ENCODE assay signal across 30 cellular contexts in the genomic region with DNA sequence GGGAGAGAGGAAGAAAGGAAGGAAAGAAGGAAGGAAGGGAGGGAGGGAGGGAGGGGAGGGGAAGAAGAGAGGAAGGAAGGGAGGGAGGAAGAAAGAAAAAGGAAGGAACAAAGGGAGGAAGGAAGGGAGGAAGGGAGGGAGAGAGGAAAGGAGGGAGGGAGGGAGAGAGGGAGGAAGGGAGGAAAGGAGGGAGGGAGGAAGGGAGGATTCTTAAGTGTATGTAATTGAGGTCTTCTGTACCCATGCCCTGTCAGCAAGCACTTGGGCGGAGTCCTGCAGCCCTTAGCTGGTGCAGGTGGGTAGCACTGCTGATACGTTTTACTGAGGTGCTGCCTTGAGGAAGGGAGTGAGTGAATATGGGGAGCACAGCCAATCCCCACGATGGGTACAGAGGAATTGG. TPM values are rescaled to one million over a fixed set of nuclear protein-coding genes. Genes with fewer than 3 reads are reported as not detected.
"Had no signal": no experiment of that assay in that cellular context is flagged by ENCODE, and none has a peak within 500 bp of the region (broad histone marks: within the 10 kb centered on the region; RNA-seq: fewer than 3 reads in every experiment).

No MANE protein-coding gene starts in this region.

- H3K4me1 Mint-ChIP-seq: central memory CD8-positive, alpha-beta T cell; WTC11 had no signal

- H3K36me3 ChIP-seq: brain microvascular endothelial cell, esophagus muscularis mucosa, gastrocnemius medialis had no signal

- H3K36me3 Mint-ChIP-seq: activated naive CD4-positive, alpha-beta T cell treated with anti-CD3 and anti-CD28 coated beads, Interleukin-2, amount 10 ng/mL, durations not matched to agents 7 days and 5 days; activated naive CD4-positive, alpha-beta T cell treated with anti-CD3 and anti-CD28 coated beads, Interleukin-2, amount 50 U/mL, for 72 hours; WTC11 had no signal

- H3K27ac ChIP-seq: brain microvascular endothelial cell, esophagus muscularis mucosa, foreskin keratinocyte, gastrocnemius medialis, VCaP had no signal

- H3K27ac Mint-ChIP-seq: activated CD4-positive, alpha-beta memory T cell treated with anti-CD3 and anti-CD28 coated beads, Interleukin-2, amount 10 ng/mL, durations not matched to agents 7 days and 5 days; activated CD4-positive, alpha-beta T cell treated with anti-CD3 and anti-CD28 coated beads, Interleukin-2, amount 10 ng/mL, durations not matched to agents 7 days and 5 days; activated naive CD4-positive, alpha-beta T cell treated with anti-CD3 and anti-CD28 coated beads, Interleukin-2, amount 10 ng/mL, durations not matched to agents 7 days and 5 days; activated naive CD4-positive, alpha-beta T cell treated with anti-CD3 and anti-CD28 coated beads, Interleukin-2, amount 50 U/mL, for 72 hours; activated T-cell treated with anti-CD3 and anti-CD28 coated beads, Interleukin-2, amount 50 U/mL, for 24 hours; activated T-cell treated with anti-CD3 and anti-CD28 coated beads, Interleukin-2, amount 50 U/mL, for 72 hours; effector memory CD8-positive, alpha-beta T cell; WTC11 had no signal

- H3K4me3 Mint-ChIP-seq: activated CD4-positive, alpha-beta memory T cell treated with anti-CD3 and anti-CD28 coated beads, Interleukin-2, amount 10 ng/mL, durations not matched to agents 7 days and 5 days; activated CD4-positive, alpha-beta T cell treated with anti-CD3 and anti-CD28 coated beads, Interleukin-2, amount 10 ng/mL, durations not matched to agents 7 days and 5 days; activated naive CD4-positive, alpha-beta T cell treated with anti-CD3 and anti-CD28 coated beads, Interleukin-2, amount 10 ng/mL, durations not matched to agents 7 days and 5 days; activated T-cell treated with anti-CD3 and anti-CD28 coated beads, Interleukin-2, amount 50 U/mL, for 24 hours; activated T-cell treated with anti-CD3 and anti-CD28 coated beads, Interleukin-2, amount 50 U/mL, for 72 hours; central memory CD8-positive, alpha-beta T cell; effector memory CD8-positive, alpha-beta T cell; WTC11 had no signal

- H3K27me3 ChIP-seq: brain microvascular endothelial cell, esophagus muscularis mucosa, gastrocnemius medialis had no signal

- DNase-seq: activated CD4-positive, alpha-beta memory T cell treated with anti-CD3 and anti-CD28 coated beads, Interleukin-2, amount 10 ng/mL, durations not matched to agents 7 days and 5 days; activated CD4-positive, alpha-beta T cell treated with anti-CD3 and anti-CD28 coated beads for 1 hour; activated CD4-positive, alpha-beta T cell treated with anti-CD3 and anti-CD28 coated beads for 4 hours; activated CD4-positive, alpha-beta T cell treated with anti-CD3 and anti-CD28 coated beads, Interleukin-2, amount 10 ng/mL, durations not matched to agents 7 days and 5 days; activated CD4-positive, alpha-beta T cell treated with anti-CD3 and anti-CD28 coated beads, Interleukin-2, amount 50 U/mL, for 4 hours; activated CD8-positive, alpha-beta memory T cell treated with anti-CD3 and anti-CD28 coated beads, Interleukin-2, amount 50 U/mL, for 48 hours; activated gamma-delta T cell; activated naive CD4-positive, alpha-beta T cell; activated naive CD4-positive, alpha-beta T cell treated with anti-CD3 and anti-CD28 coated beads, Interleukin-2, amount 10 ng/mL, durations not matched to agents 7 days and 5 days; activated T-cell treated with anti-CD3 and anti-CD28 coated beads for 4 hours; activated T-cell treated with anti-CD3 and anti-CD28 coated beads, Interleukin-2, amount 50 U/mL, for 24 hours; activated T-cell treated with anti-CD3 and anti-CD28 coated beads, Interleukin-2, amount 50 U/mL, for 72 hours; amniotic stem cell; anterior cingulate cortex; brain microvascular endothelial cell; cortex of kidney; dermis blood vessel endothelial cell; effector CD4-positive, alpha-beta T cell; effector memory CD8-positive, alpha-beta T cell; erythroblast; foreskin keratinocyte; gastrocnemius medialis; glutamatergic neuron; T-helper 2 cell had no signal

- H3K9me3 Mint-ChIP-seq: activated CD4-positive, alpha-beta memory T cell treated with anti-CD3 and anti-CD28 coated beads, Interleukin-2, amount 10 ng/mL, durations not matched to agents 7 days and 5 days; activated CD4-positive, alpha-beta T cell treated with anti-CD3 and anti-CD28 coated beads, Interleukin-2, amount 10 ng/mL, durations not matched to agents 7 days and 5 days; activated naive CD4-positive, alpha-beta T cell treated with anti-CD3 and anti-CD28 coated beads, Interleukin-2, amount 10 ng/mL, durations not matched to agents 7 days and 5 days; activated naive CD4-positive, alpha-beta T cell treated with anti-CD3 and anti-CD28 coated beads, Interleukin-2, amount 50 U/mL, for 72 hours; activated T-cell treated with anti-CD3 and anti-CD28 coated beads, Interleukin-2, amount 50 U/mL, for 24 hours; activated T-cell treated with anti-CD3 and anti-CD28 coated beads, Interleukin-2, amount 50 U/mL, for 72 hours; central memory CD8-positive, alpha-beta T cell; effector memory CD8-positive, alpha-beta T cell had no signal

- H3K9me3 ChIP-seq: esophagus muscularis mucosa, gastrocnemius medialis had no signal

- H3K4me1 ChIP-seq: foreskin keratinocyte had no signal

- H3K4me3 ChIP-seq: esophagus muscularis mucosa, gastrocnemius medialis had no signal

RNA-seq across cellular contexts. Expression of a gene that starts 56.9 kb away (rescaled TPM):
- total RNA-seq: activated CD4-positive, alpha-beta memory T cell treated with anti-CD3 and anti-CD28 coated beads, Interleukin-2, amount 10 ng/mL, durations not matched to agents 7 days and 5 days; activated CD4-positive, alpha-beta T cell treated with anti-CD3 and anti-CD28 coated beads, Interleukin-2, amount 10 ng/mL, durations not matched to agents 7 days and 5 days; T-helper 1 cell treated with Interleukin-12 subunit alpha and Interleukin-12 subunit beta and Interleukin-4 antibody, amounts not matched to agents 30 ng/mL and 1 ng/mL, for 36 hours had no signal
